In genomic region chr5:143016777-143017374, GRCh38 we compare ENCODE assay signal across 8 cellular contexts.
DNase-seq lines count a peak whose midpoint lies in the region; TF ChIP-seq lines count a peak whose summit lies in the region.

No MANE protein-coding gene starts in this region.

- no peak overlapping the region for H3K4me3 ChIP-seq in fibroblast of villous mesenchyme (ENCODE audit: low read depth, low read length)

- DNase-seq in SIG-M5 treated with dmso at 0.1 percent for 504 hours (lab: John Stamatoyannopoulos, UW; ENCODE audit: unreplicated experiment) (peak; percentile 31), SIG-M5 (lab: John Stamatoyannopoulos, UW) (no peak), NAMALWA (ENCODE audit: low spot score) (peak; percentile 74), fibroblast of villous mesenchyme (ENCODE audit: low read depth) (peak; percentile 81), kidney tubule cell (ENCODE audit: low spot score) (no peak), islet precursor cell (no peak)
- DNase-seq in activated CD4-positive, alpha-beta T cell treated with anti-CD3 and anti-CD28 coated beads for 48 hours: peak; percentile 71
- peak; percentile 27 to 32 for DNase-seq in stimulated activated CD4-positive, alpha-beta T cell treated with anti-CD3 and anti-CD28 coated beads, Interleukin-4, amount 100 ng/mL, for 4 hours

- peak; percentile 79 for TF ChIP-seq CTCF in fibroblast of villous mesenchyme (IDR thresholded peaks at IDR 0.05; ENCODE audit: insufficient read depth, low read depth, low read length)

Comparison
In these comparisons a context has a peak if more than half of its experiments do, and no peak if none do; other contexts are left out.
1. DNase-seq: peak in SIG-M5 treated with dmso at 0.1 percent for 504 hours (single experiment), NAMALWA (single experiment), activated CD4-positive, alpha-beta T cell treated with anti-CD3 and anti-CD28 coated beads for 48 hours (single experiment), fibroblast of villous mesenchyme (single experiment) and stimulated activated CD4-positive, alpha-beta T cell treated with anti-CD3 and anti-CD28 coated beads, Interleukin-4, amount 100 ng/mL, for 4 hours (2 of 2); none in SIG-M5 (single experiment), kidney tubule cell (single experiment) and islet precursor cell (single experiment).